ENCODE assay signal across 22 cellular contexts in the genomic region with DNA sequence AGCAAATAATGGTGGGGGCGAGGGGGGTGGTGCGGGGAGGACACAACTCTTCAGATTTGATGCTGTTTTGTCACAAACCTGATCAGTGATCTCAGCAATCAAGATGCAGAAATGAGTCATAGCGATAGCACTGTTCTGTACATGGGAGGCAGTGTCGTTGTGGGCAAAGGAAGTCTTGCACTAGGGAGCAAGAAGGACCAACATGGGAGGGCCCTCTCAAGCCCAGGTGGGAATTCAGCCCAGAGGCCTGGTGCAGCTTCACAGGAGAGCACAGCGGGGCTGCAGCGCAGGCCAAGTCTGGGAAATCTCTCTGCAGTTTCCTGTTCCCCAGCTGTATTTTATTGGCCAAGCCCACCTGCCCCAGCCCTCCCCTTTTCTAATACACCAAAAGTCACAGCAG.
DNase-seq lines count a peak whose midpoint lies in the region; TF ChIP-seq lines count a peak whose summit lies in the region.
"Had no signal": no experiment of that assay in that cellular context is flagged by ENCODE, and none has a peak within 500 bp of the region (broad histone marks: within the 10 kb centered on the region; RNA-seq: fewer than 3 reads in every experiment).

No MANE protein-coding gene starts in this region.

- H3K36me3 ChIP-seq in sigmoid colon (no peaks in the 10 kb centered on the region), tibial artery (no peaks in the 10 kb centered on the region)
- H3K36me3 ChIP-seq: BLaER1 treated with 17β-estradiol and CSF1 and Interleukin-3, amounts not matched to agents 10 nM and 100 nM; HAP-1; SJSA1 had no signal

- H3K36me3 Mint-ChIP-seq in mesothelial cell of epicardium: no peaks in the 10 kb centered on the region
- H3K36me3 Mint-ChIP-seq: CD4-positive, alpha-beta memory T cell had no signal

- H3K9me3 Mint-ChIP-seq in mesothelial cell of epicardium: no peaks in the 10 kb centered on the region

- no peak overlapping the region for H3K4me3 ChIP-seq in sigmoid colon
- H3K4me3 ChIP-seq in tibial artery: no peak overlapping the region
- H3K4me3 ChIP-seq: BLaER1 treated with 17β-estradiol and CSF1 and Interleukin-3, amounts not matched to agents 10 nM and 100 nM; HAP-1; K562; SJSA1 had no signal

- WGBS in sigmoid colon, 2 donors: 73 to 88% methylated on average over 6 of the region's 6 CpGs

- H3K27me3 Mint-ChIP-seq in mesothelial cell of epicardium (ENCODE audit: low read depth): no peaks in the 10 kb centered on the region
- H3K27me3 Mint-ChIP-seq: CD4-positive, alpha-beta memory T cell had no signal

- TF ChIP-seq EP300 in sigmoid colon (IDR thresholded peaks at IDR 0.05): no peak

- intact Hi-C loops in sigmoid colon (cut with DNase I): no loop called here
- intact Hi-C loops in tibial artery (cut with DNase I; ENCODE audit: low total_unique reads): no loop called here

- H3K27ac Mint-ChIP-seq in mesothelial cell of epicardium: peak overlapping the region; percentile 31
- H3K27ac Mint-ChIP-seq: CD4-positive, alpha-beta memory T cell had no signal

- H3K9me3 ChIP-seq in sigmoid colon: no peaks in the 10 kb centered on the region
- no peaks in the 10 kb centered on the region for H3K9me3 ChIP-seq in tibial artery
- H3K9me3 ChIP-seq: BLaER1 treated with 17β-estradiol and CSF1 and Interleukin-3, amounts not matched to agents 10 nM and 100 nM; HAP-1; SJSA1 had no signal

- H3K4me1 Mint-ChIP-seq in mesothelial cell of epicardium: peaks cover 28% of the 10 kb centered on the region
- H3K4me1 Mint-ChIP-seq: CD4-positive, alpha-beta memory T cell had no signal

- H3K4me1 ChIP-seq in sigmoid colon (no peaks in the 10 kb centered on the region), tibial artery (peaks cover 0 to 8% (median 2%) of the 10 kb centered on the region in 4 donors)
- H3K4me1 ChIP-seq: HAP-1, SJSA1 had no signal

- no peak for TF ChIP-seq POLR2A in sigmoid colon (IDR thresholded peaks at IDR 0.05)

- DNase-seq in NCI-H510A treated with DMSO at 0.1 percent for 48 hours (lab: John Stamatoyannopoulos, UW) (peak; percentile 15), NCI-H510A (lab: John Stamatoyannopoulos, UW) (no peak), NCI-H2081 (lab: John Stamatoyannopoulos, UW) (peak; percentile 20 to 74), mesothelial cell of epicardium (ENCODE audit: low spot score in 2 of 2, unreplicated experiment in 2 of 2) (no peak), sigmoid colon (no peak), GM19238 (ENCODE audit: insufficient read length, low spot score) (no peak), tibial artery (no peak)
- DNase-seq: 8988T; CD4-positive, alpha-beta memory T cell; NCI-H1092; NCI-H1436; NCI-H187 treated with DMSO at 0.1 percent for 48 hours; NCI-H2171; NCI-H345; NCI-H526 treated with DMSO at 0.1 percent for 48 hours; NK-92 treated with Interleukin-12 subunit alpha and Interleukin-12 subunit beta, amount 100 ng/mL, for 24 hours; T-helper 1 cell had no signal

- H3K27me3 ChIP-seq in sigmoid colon (no peaks in the 10 kb centered on the region), tibial artery (no peaks in the 10 kb centered on the region)
- H3K27me3 ChIP-seq: BLaER1 treated with 17β-estradiol and CSF1 and Interleukin-3, amounts not matched to agents 10 nM and 100 nM; SJSA1 had no signal

- TF ChIP-seq CTCF in mesothelial cell of epicardium (IDR thresholded peaks at IDR 0.05; ENCODE audit: unreplicated experiment) (no peak), sigmoid colon (IDR thresholded peaks at IDR 0.05) (no peak), tibial artery (IDR thresholded peaks at IDR 0.05) (no peak)

- H3K27ac ChIP-seq in sigmoid colon (no peak overlapping the region), tibial artery (no peak overlapping the region)
- H3K27ac ChIP-seq: BLaER1 treated with 17β-estradiol and CSF1 and Interleukin-3, amounts not matched to agents 10 nM and 100 nM; HL-60; SJSA1 had no signal

- H3K4me3 Mint-ChIP-seq in mesothelial cell of epicardium: no peak overlapping the region
- H3K4me3 Mint-ChIP-seq: CD4-positive, alpha-beta memory T cell had no signal

Comparison
In these comparisons a context has a peak if more than half of its experiments do, and no peak if none do; other contexts are left out.
1. DNase-seq: peak in NCI-H510A treated with DMSO at 0.1 percent for 48 hours (single experiment) and NCI-H2081 (2 of 2); none in NCI-H510A (single experiment), mesothelial cell of epicardium (0 of 2), sigmoid colon (single experiment), GM19238 (single experiment) and tibial artery (0 of 2).